Comparison of ENCODE assay signal across 27 cellular contexts in genomic region chr14:96903444-96904023, GRCh38.
"Had no signal": no experiment of that assay in that cellular context is flagged by ENCODE, and none has a peak within 500 bp of the region (broad histone marks: within the 10 kb centered on the region; RNA-seq: fewer than 3 reads in every experiment).

No MANE protein-coding gene starts in this region.

- FAIRE-seq: RCC 7860 had no signal

- H3K4me1 ChIP-seq: breast epithelium had no signal

- H3K36me3 ChIP-seq: breast epithelium, SJSA1 had no signal

- DNase-seq: activated CD4-positive, alpha-beta T cell treated with anti-CD3 and anti-CD28 coated beads for 48 hours; activated CD4-positive, alpha-beta T cell treated with anti-CD3 and anti-CD28 coated beads, Interleukin-2, amount 50 U/mL, for 4 hours; activated CD4-positive, CD25-positive, alpha-beta regulatory T cell treated with anti-CD3 and anti-CD28 coated beads, Interleukin-2, amount 50 U/mL, for 72 hours; activated CD8-positive, alpha-beta memory T cell treated with anti-CD3 and anti-CD28 coated beads, Interleukin-2, amount 50 U/mL, for 48 hours; activated CD8-positive, alpha-beta T cell treated with anti-CD3 and anti-CD28 coated beads, Interleukin-2, amount 10 ng/mL, durations not matched to agents 7 days and 5 days; activated naive CD4-positive, alpha-beta T cell treated with anti-CD3 and anti-CD28 coated beads, Interleukin-2, amount 50 U/mL, for 16 hours; activated naive CD8-positive, alpha-beta T cell treated with anti-CD3 and anti-CD28 coated beads, Interleukin-2, amount 10 ng/mL, durations not matched to agents 7 days and 5 days; activated T-cell treated with anti-CD3 and anti-CD28 coated beads, Interleukin-2, amount 50 U/mL, for 1 hour; aorta; caudate nucleus; NCI-H1048; NCI-H1417; NCI-H1930; NCI-H2171; NCI-H2227 treated with DMSO at 0.1 percent for 48 hours; NCI-H446 treated with DMSO at 0.1 percent for 48 hours; NCI-H524 treated with DMSO at 0.1 percent for 48 hours; NCI-H774; OCI-M1; SHP77; SW 1271 had no signal

- H3K27ac ChIP-seq: breast epithelium, SJSA1 had no signal

- H3K9me3 ChIP-seq: SJSA1 had no signal

- H3K36me3 Mint-ChIP-seq: WTC11 had no signal

- H3K4me3 ChIP-seq: breast epithelium, SJSA1 had no signal

- ATAC-seq: activated CD8-positive, alpha-beta T cell treated with anti-CD3 and anti-CD28 coated beads, Interleukin-2, amount 10 ng/mL, durations not matched to agents 7 days and 5 days; SK-N-SH treated with all-trans-retinoic acid at 6 μM for 48 hours; WTC11 had no signal

- H3K4me3 Mint-ChIP-seq: activated CD8-positive, alpha-beta T cell treated with anti-CD3 and anti-CD28 coated beads, Interleukin-2, amount 10 ng/mL, durations not matched to agents 7 days and 5 days; activated naive CD8-positive, alpha-beta T cell treated with anti-CD3 and anti-CD28 coated beads, Interleukin-2, amount 10 ng/mL, durations not matched to agents 7 days and 5 days; T-helper 1 cell treated with Interleukin-12 subunit alpha and Interleukin-12 subunit beta and Interleukin-4 antibody, amounts not matched to agents 30 μg/mL and 1 μg/mL, for 36 hours; WTC11 had no signal

- H3K4me1 Mint-ChIP-seq: activated naive CD8-positive, alpha-beta T cell treated with anti-CD3 and anti-CD28 coated beads, Interleukin-2, amount 10 ng/mL, durations not matched to agents 7 days and 5 days had no signal

- H3K27me3 Mint-ChIP-seq: activated naive CD8-positive, alpha-beta T cell treated with anti-CD3 and anti-CD28 coated beads, Interleukin-2, amount 10 ng/mL, durations not matched to agents 7 days and 5 days had no signal

- H3K27ac Mint-ChIP-seq: activated CD8-positive, alpha-beta T cell treated with anti-CD3 and anti-CD28 coated beads, Interleukin-2, amount 10 ng/mL, durations not matched to agents 7 days and 5 days; activated naive CD8-positive, alpha-beta T cell treated with anti-CD3 and anti-CD28 coated beads, Interleukin-2, amount 10 ng/mL, durations not matched to agents 7 days and 5 days; T-helper 1 cell treated with Interleukin-12 subunit alpha and Interleukin-12 subunit beta and Interleukin-4 antibody, amounts not matched to agents 30 μg/mL and 1 μg/mL, for 36 hours; WTC11 had no signal

- H3K27me3 ChIP-seq: breast epithelium, SJSA1 had no signal
